In genomic region chr3:109548192-109548938, GRCh38 we compare ENCODE assay signal across 25 cellular contexts.
A peak's percentile ranks its signal among the peaks of the same experiment; 100 is the strongest.
DNase-seq lines count a peak whose midpoint lies in the region; ATAC-seq, FAIRE-seq and TF ChIP-seq lines count a peak whose summit lies in the region.
"Had no signal": no experiment of that assay in that cellular context is flagged by ENCODE, and none has a peak within 500 bp of the region (broad histone marks: within the 10 kb centered on the region; RNA-seq: fewer than 3 reads in every experiment).

No MANE protein-coding gene starts in this region.

- no peaks in the 10 kb centered on the region for H3K27me3 ChIP-seq in bronchial epithelial cell (ENCODE audit: control insufficient read depth, insufficient read depth, low read length)
- H3K27me3 ChIP-seq: colonic mucosa, tibial nerve had no signal

- H3K4me3 ChIP-seq in bronchial epithelial cell (ENCODE audit: low read depth, low read length) = no peak overlapping the region
- H3K4me3 ChIP-seq in skeletal muscle cell (ENCODE audit: low read depth, low read length) = no peak overlapping the region
- H3K4me3 ChIP-seq: colonic mucosa, lower lobe of right lung, tibial nerve had no signal

- intact Hi-C loops in Right ventricle myocardium inferior (cut with DNase I) = no loop called here

- ATAC-seq in HG02973 (IDR thresholded peaks at IDR 0.05; ENCODE audit: unreplicated experiment) (no peak), Right ventricle myocardium inferior (no peak)
- ATAC-seq: HepG2; lower lobe of right lung; stimulated activated naive CD8-positive, alpha-beta T cell treated with anti-CD3 and anti-CD28 coated beads, Interleukin-15, Interleukin-2, amounts not matched to agents 100 U/mL and 50 U/mL, for 24 hours; WTC11 had no signal

- DNase-seq in NCI-H510A treated with DMSO at 0.1 percent for 48 hours (lab: John Stamatoyannopoulos, UW) (peak; percentile 2), NCI-H510A (lab: John Stamatoyannopoulos, UW) (no peak), NCI-H524 treated with DMSO at 0.1 percent for 48 hours (lab: John Stamatoyannopoulos, UW) (peak; percentile 49), bronchial epithelial cell (ENCODE audit: low read depth) (peak; percentile 48), skeletal muscle cell (ENCODE audit: low read depth) (peak; percentile 7), SKM-1 treated with dmso at 0.1 percent for 144 hours (lab: John Stamatoyannopoulos, UW; ENCODE audit: unreplicated experiment) (no peak), Right ventricle myocardium inferior (ENCODE audit: missing footprints) (no peak)
- DNase-seq: activated CD4-positive, alpha-beta memory T cell treated with anti-CD3 and anti-CD28 coated beads, Interleukin-2, amount 10 ng/mL, durations not matched to agents 7 days and 5 days; activated naive CD4-positive, alpha-beta T cell treated with Interleukin-2 at 50 U/mL for 16 hours; activated T-cell treated with anti-CD3 and anti-CD28 coated beads, Interleukin-2, amount 50 U/mL, for 24 hours; AML-193; aorta; colonic mucosa; lower lobe of right lung; NCI-H1436 treated with DMSO at 0.1 percent for 48 hours; NCI-H2227 treated with DMSO at 0.1 percent for 48 hours; SIG-M5; stimulated activated CD4-positive, alpha-beta T cell treated with anti-CD3 and anti-CD28 coated beads, Interleukin-1b, Interleukin-23, amount 100 ng/mL, for 48 hours; stimulated activated naive CD8-positive, alpha-beta T cell treated with anti-CD3 and anti-CD28 coated beads, Interleukin-15, Interleukin-2, amounts not matched to agents 100 U/mL and 50 U/mL, for 24 hours; T-helper 2 cell had no signal

- no peak for TF ChIP-seq CTCF in bronchial epithelial cell (IDR thresholded peaks at IDR 0.05; ENCODE audit: insufficient read depth, low read length, severe bottlenecking)

- FAIRE-seq in bronchial epithelial cell (lab: Jason Lieb, UNC) = no peak
- FAIRE-seq: H1, HepG2 had no signal

- no peaks in the 10 kb centered on the region for H3K36me3 ChIP-seq in bronchial epithelial cell (ENCODE audit: control insufficient read depth, insufficient read depth, low read length)
- H3K36me3 ChIP-seq: colonic mucosa, lower lobe of right lung, tibial nerve had no signal

Comparison
In these comparisons a context has a peak if more than half of its experiments do, and no peak if none do; other contexts are left out.
1. DNase-seq: peak in NCI-H510A treated with DMSO at 0.1 percent for 48 hours (single experiment), NCI-H524 treated with DMSO at 0.1 percent for 48 hours (single experiment), bronchial epithelial cell (single experiment) and skeletal muscle cell (single experiment); none in NCI-H510A (single experiment), SKM-1 treated with dmso at 0.1 percent for 144 hours (single experiment) and Right ventricle myocardium inferior (single experiment).